Comparison of ENCODE assay signal across 10 cellular contexts in the genomic region with DNA sequence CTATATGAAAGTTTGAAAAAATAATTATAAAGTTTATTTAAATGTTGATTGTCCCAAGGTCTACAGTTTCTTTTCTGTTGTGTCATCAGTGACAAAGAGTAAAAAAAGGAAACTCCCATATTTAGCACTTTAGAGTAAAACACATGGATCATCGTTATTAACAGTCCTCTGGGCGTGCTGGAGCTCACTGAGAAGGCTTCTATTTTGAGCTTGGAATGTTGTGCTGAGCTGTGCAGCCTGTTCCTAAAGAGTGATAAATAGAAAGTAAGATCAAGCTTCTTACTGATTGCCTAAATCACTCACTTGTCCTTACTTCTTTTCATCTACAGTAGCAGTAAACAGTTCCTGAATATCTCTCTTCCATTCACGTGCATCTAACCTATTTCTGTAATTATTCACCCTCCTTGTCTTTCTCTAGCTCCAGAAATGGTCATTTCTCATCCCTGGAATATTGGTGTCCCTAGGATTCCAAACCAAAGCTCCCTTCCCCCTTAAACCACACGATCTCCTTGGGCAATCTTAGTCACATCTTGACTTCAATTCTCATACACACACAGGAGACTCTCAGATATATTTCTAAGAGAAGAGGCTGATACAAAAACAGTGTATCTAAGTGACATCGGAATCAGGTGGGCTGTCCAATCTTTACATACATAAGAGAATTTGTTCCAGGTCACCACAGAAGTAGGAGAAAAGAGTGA. TPM values are rescaled to one million over a fixed set of nuclear protein-coding genes. Genes with fewer than 3 reads are reported as not detected.
DNase-seq lines count a peak whose midpoint lies in the region; ATAC-seq and TF ChIP-seq lines count a peak whose summit lies in the region.
"Had no signal": no experiment of that assay in that cellular context is flagged by ENCODE, and none has a peak within 500 bp of the region (broad histone marks: within the 10 kb centered on the region; RNA-seq: fewer than 3 reads in every experiment).

No MANE protein-coding gene starts in this region.

- ATAC-seq in GM18909 (IDR thresholded peaks at IDR 0.05; ENCODE audit: poor library complexity, unreplicated experiment) (no peak), GM18498 (IDR thresholded peaks at IDR 0.05; ENCODE audit: unreplicated experiment) (no peak), GM21381 (IDR thresholded peaks at IDR 0.05; ENCODE audit: unreplicated experiment) (no peak)

- CTCF ChIA-PET in CD4-positive, alpha-beta memory T cell (lab: Charles Lee; ENCODE audit: partially characterized antibody): interaction anchor here (0.6 to 1.5 kb wide), 5 partner anchors 9 to 277 kb away, joined by 3 to 6 read pairs (median 4); a partner anchor contains a TSS

- peaks cover 0 to 8% (median 3%) of the 10 kb centered on the region in 8 donors for H3K9me3 Mint-ChIP-seq in CD4-positive, alpha-beta memory T cell
- no peaks in the 10 kb centered on the region for H3K9me3 Mint-ChIP-seq in progenitor cell of endocrine pancreas (ENCODE audit: low read depth)

- H3K27ac ChIP-seq in CD4-positive, alpha-beta memory T cell (ENCODE audit: low read depth, low read length): peak overlapping the region; percentile 3
- no peak overlapping the region for H3K27ac ChIP-seq in fibroblast of lung (ENCODE audit: insufficient read depth, low read length)

- H3K9me3 ChIP-seq in CD4-positive, alpha-beta memory T cell (ENCODE audit: control insufficient read depth in 1 of 2, low read length in 2 of 2): no peaks in the 10 kb centered on the region
- no peaks in the 10 kb centered on the region for H3K9me3 ChIP-seq in fibroblast of lung (ENCODE audit: control insufficient read depth, insufficient read depth, low read depth, low read length)

- no peaks in the 10 kb centered on the region for H3K79me2 ChIP-seq in fibroblast of lung (ENCODE audit: control insufficient read depth, insufficient read depth, low read length)

- intact Hi-C loops in CD4-positive, alpha-beta memory T cell (cut with micrococcal nuclease): no loop called here

- peaks cover 51 to 68% (median 60%) of the 10 kb centered on the region in 4 donors for H3K4me1 Mint-ChIP-seq in CD4-positive, alpha-beta memory T cell
- H3K4me1 Mint-ChIP-seq in progenitor cell of endocrine pancreas (ENCODE audit: low read depth): no peaks in the 10 kb centered on the region

- TF ChIP-seq CTCF in fibroblast of lung (conservative IDR thresholded peaks at IDR 0.05 in 1 of 2, IDR thresholded peaks at IDR 0.05 in 1 of 2; ENCODE audit: low read depth in 1 of 2, low read length in 2 of 2): no peak
- no peak for TF ChIP-seq CTCF in progenitor cell of endocrine pancreas (IDR thresholded peaks at IDR 0.05; ENCODE audit: unreplicated experiment)

- H3K4me3 Mint-ChIP-seq in CD4-positive, alpha-beta memory T cell: peak overlapping the region in 7 of 8 donors; percentile 59 to 84 (median 72)
- H3K4me3 Mint-ChIP-seq in progenitor cell of endocrine pancreas (ENCODE audit: low read depth): no peak overlapping the region

- H2AFZ ChIP-seq in fibroblast of lung (ENCODE audit: low read length): peak overlapping the region; percentile 12

- H4K20me1 ChIP-seq in fibroblast of lung (ENCODE audit: control insufficient read depth, extremely low read depth, insufficient read depth, low read length): no peaks in the 10 kb centered on the region

- H3K4me2 ChIP-seq in fibroblast of lung (ENCODE audit: extremely low read depth, insufficient read depth, low read length): peak overlapping the region; percentile 10

- no peak overlapping the region for H3K9ac ChIP-seq in fibroblast of lung (ENCODE audit: insufficient read depth, low read length)

- POLR2A ChIA-PET in CD4-positive, alpha-beta memory T cell (lab: Charles Lee; ENCODE audit: partially characterized antibody): interaction anchor here (1.4 to 6.3 kb wide), 3 partner anchors 8 to 61 kb away, joined by 5 to 72 read pairs (median 21); a partner anchor contains a TSS

- H3K27ac Mint-ChIP-seq in CD4-positive, alpha-beta memory T cell: peak overlapping the region; percentile 22 to 90 (median 82)
- peak overlapping the region; percentile 3 for H3K27ac Mint-ChIP-seq in progenitor cell of endocrine pancreas

- H3K27me3 Mint-ChIP-seq in CD4-positive, alpha-beta memory T cell: no peaks in the 10 kb centered on the region
- no peaks in the 10 kb centered on the region for H3K27me3 Mint-ChIP-seq in progenitor cell of endocrine pancreas

- H3K36me3 ChIP-seq in CD4-positive, alpha-beta memory T cell (ENCODE audit: insufficient read depth, low read length): peaks cover 43% of the 10 kb centered on the region
- no peaks in the 10 kb centered on the region for H3K36me3 ChIP-seq in fibroblast of lung (ENCODE audit: control insufficient read depth, insufficient read depth, low read length)

- H3K4me1 ChIP-seq in CD4-positive, alpha-beta memory T cell (ENCODE audit: insufficient read depth, low read length): peaks cover 86% of the 10 kb centered on the region
- peaks cover 2% of the 10 kb centered on the region for H3K4me1 ChIP-seq in fibroblast of lung (ENCODE audit: control insufficient read depth, extremely low read depth, insufficient read depth, low read length)

- no peak for DNase-seq in CD4-positive, alpha-beta memory T cell
- DNase-seq in M059J (ENCODE audit: low read depth) (peak; percentile 89), fibroblast of lung (ENCODE audit: low read depth in 2 of 2) (peak in 1 of 2 donors; percentile 45), progenitor cell of endocrine pancreas (ENCODE audit: low spot score, unreplicated experiment) (no peak), DMS 273 treated with DMSO at 0.1 percent for 48 hours (lab: John Stamatoyannopoulos, UW) (no peak)
- DNase-seq: cortex of kidney, NCI-H2029 treated with DMSO at 0.1 percent for 48 hours had no signal

- H3K36me3 Mint-ChIP-seq in CD4-positive, alpha-beta memory T cell: peaks cover 60 to 71% of the 10 kb centered on the region in 2 donors
- no peaks in the 10 kb centered on the region for H3K36me3 Mint-ChIP-seq in progenitor cell of endocrine pancreas (ENCODE audit: insufficient read depth)

- H3K27me3 ChIP-seq in CD4-positive, alpha-beta memory T cell (ENCODE audit: insufficient read depth, low read length): no peaks in the 10 kb centered on the region
- no peaks in the 10 kb centered on the region for H3K27me3 ChIP-seq in fibroblast of lung (ENCODE audit: control insufficient read depth, insufficient read depth, low read length)

- H3K4me3 ChIP-seq in CD4-positive, alpha-beta memory T cell (ENCODE audit: low read length in 2 of 2): peak overlapping the region in 1 of 2 donors; percentile 14
- no peak overlapping the region for H3K4me3 ChIP-seq in fibroblast of lung (replicated peaks in 1 of 4; ENCODE audit: control extremely low read depth in 1 of 4, insufficient read depth in 1 of 4, low read depth in 3 of 4, low read length in 4 of 4)

RNA-seq across cellular contexts. Expression of a gene that starts 11.9 kb away (rescaled TPM):
- 10 to 100 TPM; 76.3 to 79.2 TPM for total RNA-seq in CD4-positive, alpha-beta memory T cell
- 100 to 1,000 TPM in 1 of 2 donors, 10 to 100 TPM in 1; 37.9 to 124 TPM for polyA plus RNA-seq in CD4-positive, alpha-beta memory T cell
- 4.8 and 11.4 TPM in 2 replicates for total RNA-seq in M059J (2014; rRNA removed; shearing (Covaris generic))
- under 0.01 and 0.17 TPM in 2 replicates for total RNA-seq in fibroblast of lung
- not detected in 2 replicates for polyA plus RNA-seq in fibroblast of lung
- polyA plus RNA-seq in fibroblast of lung (2012): not detected in 2 replicates
- not detected in 2 replicates for polyA minus RNA-seq in fibroblast of lung (ENCODE audit: low replicate concordance)
- total RNA-seq in progenitor cell of endocrine pancreas: not detected in 2 replicates
